ENCODE assay signal across 8 cellular contexts in genomic region chr1:116666747-116667576, GRCh38. TPM values are rescaled to one million over a fixed set of nuclear protein-coding genes. Genes with fewer than 3 reads are reported as not detected.
DNase-seq lines count a peak whose midpoint lies in the region; ATAC-seq and TF ChIP-seq lines count a peak whose summit lies in the region.

No MANE protein-coding gene starts in this region.

- no peak for TF ChIP-seq CTCF in brain (conservative IDR thresholded peaks at IDR 0.05)

- H3K27me3 Mint-ChIP-seq in brain, result peaks cover 15% of the 10 kb centered on the region

- peaks cover 12% of the 10 kb centered on the region for H3K36me3 Mint-ChIP-seq in brain

- H3K36me3 ChIP-seq in subcutaneous abdominal adipose tissue (ENCODE audit: control insufficient read depth in 5 of 5, insufficient read depth in 5 of 5, low read length in 5 of 5), result no peaks in the 10 kb centered on the region

- peaks cover 0 to 27% (median 11%) of the 10 kb centered on the region in 5 donors for H3K27me3 ChIP-seq in subcutaneous abdominal adipose tissue (ENCODE audit: control insufficient read depth in 5 of 5, insufficient read depth in 4 of 5, low read length in 5 of 5)

- H3K27ac ChIP-seq in subcutaneous abdominal adipose tissue (ENCODE audit: low read depth, low read length), result no peak overlapping the region

- H3K27ac Mint-ChIP-seq in brain, result peak overlapping the region; percentile 79 to 96 (median 82)

- ATAC-seq in GM19035 (IDR thresholded peaks at IDR 0.05; ENCODE audit: unreplicated experiment), result peak; percentile 33
- peak; percentile 14 for ATAC-seq in left colon
- ATAC-seq in GM19455 (IDR thresholded peaks at IDR 0.05; ENCODE audit: unreplicated experiment), result no peak
- ATAC-seq in GM21423 (IDR thresholded peaks at IDR 0.05; ENCODE audit: unreplicated experiment), result no peak

- DNase-seq in NCI-H146 (lab: John Stamatoyannopoulos, UW) (peak; percentile 70), left colon (peak in 1 of 2 donors; percentile 34), inferior parietal cortex (ENCODE audit: extremely low spot score) (no peak)

- H3K9me3 ChIP-seq in subcutaneous abdominal adipose tissue (ENCODE audit: control insufficient read depth in 5 of 5, low read length in 5 of 5), result no peaks in the 10 kb centered on the region

- peak overlapping the region; percentile 85 to 96 (median 94) for H3K4me3 Mint-ChIP-seq in brain

- peak overlapping the region in 3 of 5 donors; percentile 35 to 69 (median 45) for H3K9ac ChIP-seq in subcutaneous abdominal adipose tissue (ENCODE audit: low read length in 5 of 5)

- H3K4me1 Mint-ChIP-seq in brain, result peaks cover 61% of the 10 kb centered on the region

- intact Hi-C loops in left colon (cut with DNase I, micrococcal nuclease), result no loop called here

- H3K4me1 ChIP-seq in subcutaneous abdominal adipose tissue (ENCODE audit: control insufficient read depth in 5 of 5, insufficient read depth in 5 of 5, low read length in 5 of 5), result peaks cover 6 to 18% (median 15%) of the 10 kb centered on the region in 5 donors

- H3K4me3 ChIP-seq in subcutaneous abdominal adipose tissue (ENCODE audit: low read depth in 1 of 5, low read length in 5 of 5), result peak overlapping the region; percentile 56 to 68 (median 63)

- peaks cover 0 to 5% (median 4%) of the 10 kb centered on the region in 5 experiments for H3K9me3 Mint-ChIP-seq in brain

RNA-seq across cellular contexts. Expression of gene IGSF3, which starts 0.6 kb away (rescaled TPM):
- 25.4 TPM for polyA plus RNA-seq in brain (ENCODE audit: insufficient read depth, low read depth, low replicate concordance)
- total RNA-seq in left colon, result 10 to 100 TPM; 27.5 to 29.8 TPM

Comparison
In these comparisons a context has a peak if more than half of its experiments do, and no peak if none do; other contexts are left out.
1. ATAC-seq: peak in GM19035 (single experiment) and left colon (single experiment); none in GM19455 (single experiment) and GM21423 (single experiment).